22 cellular contexts compared by ENCODE assay signal in genomic region chr1:33234588-33234990, GRCh38. TPM values are rescaled to one million over a fixed set of nuclear protein-coding genes. Genes with fewer than 3 reads are reported as not detected.
DNase-seq lines count a peak whose midpoint lies in the region; ATAC-seq and TF ChIP-seq lines count a peak whose summit lies in the region.
"Had no signal": no experiment of that assay in that cellular context is flagged by ENCODE, and none has a peak within 500 bp of the region (broad histone marks: within the 10 kb centered on the region; RNA-seq: fewer than 3 reads in every experiment).

No MANE protein-coding gene starts in this region.

- no peak overlapping the region for H3K4me3 ChIP-seq in BLaER1 treated with 17β-estradiol and CSF1 and Interleukin-3, amounts not matched to agents 10 nM and 100 nM
- H3K4me3 ChIP-seq in PC-9 = no peak overlapping the region

- TF ChIP-seq CTCF in PC-9 (conservative IDR thresholded peaks at IDR 0.05) (no peak), foreskin keratinocyte (conservative IDR thresholded peaks at IDR 0.05) (no peak), neural crest cell (conservative IDR thresholded peaks at IDR 0.05) (no peak)

- intact Hi-C loops in PC-9 (cut with micrococcal nuclease; ENCODE audit: unreplicated experiment) = no loop called here

- peaks cover 21% of the 10 kb centered on the region for H3K4me1 Mint-ChIP-seq in neural crest cell
- peaks cover 3 to 5% of the 10 kb centered on the region in 2 donors for H3K4me1 Mint-ChIP-seq in effector memory CD8-positive, alpha-beta T cell (ENCODE audit: low read depth in 2 of 2)
- H3K4me1 Mint-ChIP-seq: memory B cell had no signal

- peak overlapping the region; percentile 31 for H3K27ac Mint-ChIP-seq in neural crest cell (ENCODE audit: unreplicated experiment)
- H3K27ac Mint-ChIP-seq in effector memory CD8-positive, alpha-beta T cell = no peak overlapping the region
- H3K27ac Mint-ChIP-seq: CD14-positive monocyte, memory B cell, T-cell had no signal

- no peaks in the 10 kb centered on the region for H3K9me3 ChIP-seq in BLaER1 treated with 17β-estradiol and CSF1 and Interleukin-3, amounts not matched to agents 10 nM and 100 nM (replicated peaks in 1 of 11)
- H3K9me3 ChIP-seq in PC-9 (ENCODE audit: insufficient read depth, low read depth) = no peaks in the 10 kb centered on the region

- H3K9me2 ChIP-seq in PC-9 (ENCODE audit: insufficient read depth) = no peaks in the 10 kb centered on the region

- peaks cover 2% of the 10 kb centered on the region for H3K9me3 Mint-ChIP-seq in neural crest cell
- H3K9me3 Mint-ChIP-seq in effector memory CD8-positive, alpha-beta T cell = no peaks in the 10 kb centered on the region
- H3K9me3 Mint-ChIP-seq: memory B cell, T-cell had no signal

- no peaks in the 10 kb centered on the region for H3K79me2 ChIP-seq in PC-9 (ENCODE audit: low read depth)

- BruUV-seq in PC-9 (replicated peaks; lab: Mats Ljungman, UMichigan) = no TSS peak

- H3K27me3 ChIP-seq in BLaER1 treated with 17β-estradiol and CSF1 and Interleukin-3, amounts not matched to agents 10 nM and 100 nM = no peaks in the 10 kb centered on the region
- no peaks in the 10 kb centered on the region for H3K27me3 ChIP-seq in PC-9 (ENCODE audit: insufficient read depth, low read depth)
- no peaks in the 10 kb centered on the region for H3K27me3 ChIP-seq in foreskin keratinocyte

- peaks cover 14% of the 10 kb centered on the region for H3F3A ChIP-seq in PC-9 (ENCODE audit: insufficient read depth, low read depth)

- CTCF ChIA-PET in PC-9 (lab: Charles Lee) = no interaction called here

- H3K36me3 Mint-ChIP-seq in neural crest cell (ENCODE audit: low read depth) = no peaks in the 10 kb centered on the region
- H3K36me3 Mint-ChIP-seq in effector memory CD8-positive, alpha-beta T cell (ENCODE audit: insufficient read depth) = peaks cover 4% of the 10 kb centered on the region
- H3K36me3 Mint-ChIP-seq: CD14-positive monocyte, memory B cell, T-cell had no signal

- DNase-seq in PC-9 (no peak), foreskin keratinocyte (no peak), neural crest cell (ENCODE audit: low read depth, low spot score) (no peak), activated gamma-delta T cell treated with Interleukin-2 at 50 U/mL for 16 hours (no peak), medulla oblongata (ENCODE audit: extremely low spot score) (no peak)
- DNase-seq in effector memory CD8-positive, alpha-beta T cell = no peak
- DNase-seq: activated CD4-positive, alpha-beta T cell treated with anti-CD3 and anti-CD28 coated beads, Interleukin-2, amount 50 U/mL, for 48 hours; activated naive CD4-positive, alpha-beta T cell treated with Interleukin-2 at 50 U/mL for 16 hours; activated T-cell treated with anti-CD3 and anti-CD28 coated beads for 4 hours; cerebellar nuclear complex; effector CD4-positive, alpha-beta T cell; head of caudate nucleus; KG1; NCI-H1048; NCI-H2081 treated with DMSO at 0.1 percent for 48 hours; NCI-H524 treated with DMSO at 0.1 percent for 48 hours; stimulated activated CD4-positive, alpha-beta T cell treated with anti-CD3 and anti-CD28 coated beads, Interleukin-12 subunit alpha, Interleukin-12 subunit beta, amount 100 ng/mL, for 4 hours; T-cell had no signal

- peak overlapping the region in 9 of 11 experiments; percentile 38 to 78 (median 65); a peak in 18 of 22 replicates for H3K4me2 ChIP-seq in BLaER1 treated with 17β-estradiol and CSF1 and Interleukin-3, amounts not matched to agents 10 nM and 100 nM
- H3K4me2 ChIP-seq in PC-9 = peak overlapping the region; percentile 70; the same call in 1 of the 2 replicates

- H3K27ac ChIP-seq in BLaER1 treated with 17β-estradiol and CSF1 and Interleukin-3, amounts not matched to agents 10 nM and 100 nM = no peak overlapping the region
- H3K27ac ChIP-seq in PC-9 (peak overlapping the region; percentile 42; the same call in 1 of the 2 replicates), foreskin keratinocyte (no peak overlapping the region)

- ATAC-seq in foreskin keratinocyte (peak; percentile 25), GM21737 (IDR thresholded peaks at IDR 0.05; ENCODE audit: unreplicated experiment) (no peak)
- ATAC-seq in effector memory CD8-positive, alpha-beta T cell (replicated peaks) = no peak
- ATAC-seq: T-cell had no signal

- H3K4me3 Mint-ChIP-seq in neural crest cell = no peak overlapping the region
- no peak overlapping the region for H3K4me3 Mint-ChIP-seq in effector memory CD8-positive, alpha-beta T cell
- H3K4me3 Mint-ChIP-seq: CD14-positive monocyte, memory B cell, T-cell had no signal

- no peaks in the 10 kb centered on the region for H3K36me3 ChIP-seq in BLaER1 treated with 17β-estradiol and CSF1 and Interleukin-3, amounts not matched to agents 10 nM and 100 nM
- H3K36me3 ChIP-seq in PC-9 (ENCODE audit: low read depth) = no peaks in the 10 kb centered on the region

- no peak overlapping the region for H2AFZ ChIP-seq in PC-9

- H4K20me1 ChIP-seq in BLaER1 treated with 17β-estradiol and CSF1 and Interleukin-3, amounts not matched to agents 10 nM and 100 nM = no peaks in the 10 kb centered on the region
- H4K20me1 ChIP-seq in PC-9 (ENCODE audit: insufficient read depth) = no peaks in the 10 kb centered on the region

- POLR2A ChIA-PET in PC-9 (lab: Charles Lee; ENCODE audit: unreplicated experiment) = no interaction called here

- H3K27me3 Mint-ChIP-seq in neural crest cell (ENCODE audit: low read depth) = no peaks in the 10 kb centered on the region
- H3K27me3 Mint-ChIP-seq in effector memory CD8-positive, alpha-beta T cell = peaks cover 17 to 50% of the 10 kb centered on the region in 2 donors

- no peak overlapping the region for H3K9ac ChIP-seq in BLaER1 treated with 17β-estradiol and CSF1 and Interleukin-3, amounts not matched to agents 10 nM and 100 nM

- H3K4me1 ChIP-seq in BLaER1 treated with 17β-estradiol and CSF1 and Interleukin-3, amounts not matched to agents 10 nM and 100 nM = peaks cover 0 to 22% (median 14%) of the 10 kb centered on the region in 10 experiments; a peak in 17 of 20 replicates
- H3K4me1 ChIP-seq in PC-9 (replicated peaks; ENCODE audit: insufficient read depth) (peaks cover 46% of the 10 kb centered on the region), foreskin keratinocyte (peaks cover 16% of the 10 kb centered on the region)

RNA-seq across cellular contexts. Expression of gene ZNF362, which starts 21.7 kb away (rescaled TPM):
- total RNA-seq in PC-9 (2021) = 32.3 and 33.1 TPM in 2 replicates
- 9.7 and 9.9 TPM in 2 replicates for total RNA-seq in foreskin keratinocyte
- 7.1 and 7.3 TPM in 2 replicates for polyA plus RNA-seq in foreskin keratinocyte
- 56.3 and 59.3 TPM in 2 replicates for total RNA-seq in neural crest cell

RNA-seq across cellular contexts. Expression of gene TRIM62, which starts 52.7 kb away (rescaled TPM):
- 9.9 and 14.3 TPM in 2 replicates for total RNA-seq in PC-9 (2021)
- 4.4 and 4.8 TPM in 2 replicates for total RNA-seq in foreskin keratinocyte
- 3.6 and 3.9 TPM in 2 replicates for polyA plus RNA-seq in foreskin keratinocyte
- 8.6 and 8.8 TPM in 2 replicates for total RNA-seq in neural crest cell
